ENCODE assay signal across 1 cellular context in genomic region chr10:116737582-116738358, GRCh38.
TF ChIP-seq lines count a peak whose summit lies in the region.

No MANE protein-coding gene starts in this region.

TF ChIP-seq in GM23338, 12 proteins besides CTCF, POLR2A, EP300 and RAD21 (continued from another document):
- TF ChIP-seq, protein P1, sequence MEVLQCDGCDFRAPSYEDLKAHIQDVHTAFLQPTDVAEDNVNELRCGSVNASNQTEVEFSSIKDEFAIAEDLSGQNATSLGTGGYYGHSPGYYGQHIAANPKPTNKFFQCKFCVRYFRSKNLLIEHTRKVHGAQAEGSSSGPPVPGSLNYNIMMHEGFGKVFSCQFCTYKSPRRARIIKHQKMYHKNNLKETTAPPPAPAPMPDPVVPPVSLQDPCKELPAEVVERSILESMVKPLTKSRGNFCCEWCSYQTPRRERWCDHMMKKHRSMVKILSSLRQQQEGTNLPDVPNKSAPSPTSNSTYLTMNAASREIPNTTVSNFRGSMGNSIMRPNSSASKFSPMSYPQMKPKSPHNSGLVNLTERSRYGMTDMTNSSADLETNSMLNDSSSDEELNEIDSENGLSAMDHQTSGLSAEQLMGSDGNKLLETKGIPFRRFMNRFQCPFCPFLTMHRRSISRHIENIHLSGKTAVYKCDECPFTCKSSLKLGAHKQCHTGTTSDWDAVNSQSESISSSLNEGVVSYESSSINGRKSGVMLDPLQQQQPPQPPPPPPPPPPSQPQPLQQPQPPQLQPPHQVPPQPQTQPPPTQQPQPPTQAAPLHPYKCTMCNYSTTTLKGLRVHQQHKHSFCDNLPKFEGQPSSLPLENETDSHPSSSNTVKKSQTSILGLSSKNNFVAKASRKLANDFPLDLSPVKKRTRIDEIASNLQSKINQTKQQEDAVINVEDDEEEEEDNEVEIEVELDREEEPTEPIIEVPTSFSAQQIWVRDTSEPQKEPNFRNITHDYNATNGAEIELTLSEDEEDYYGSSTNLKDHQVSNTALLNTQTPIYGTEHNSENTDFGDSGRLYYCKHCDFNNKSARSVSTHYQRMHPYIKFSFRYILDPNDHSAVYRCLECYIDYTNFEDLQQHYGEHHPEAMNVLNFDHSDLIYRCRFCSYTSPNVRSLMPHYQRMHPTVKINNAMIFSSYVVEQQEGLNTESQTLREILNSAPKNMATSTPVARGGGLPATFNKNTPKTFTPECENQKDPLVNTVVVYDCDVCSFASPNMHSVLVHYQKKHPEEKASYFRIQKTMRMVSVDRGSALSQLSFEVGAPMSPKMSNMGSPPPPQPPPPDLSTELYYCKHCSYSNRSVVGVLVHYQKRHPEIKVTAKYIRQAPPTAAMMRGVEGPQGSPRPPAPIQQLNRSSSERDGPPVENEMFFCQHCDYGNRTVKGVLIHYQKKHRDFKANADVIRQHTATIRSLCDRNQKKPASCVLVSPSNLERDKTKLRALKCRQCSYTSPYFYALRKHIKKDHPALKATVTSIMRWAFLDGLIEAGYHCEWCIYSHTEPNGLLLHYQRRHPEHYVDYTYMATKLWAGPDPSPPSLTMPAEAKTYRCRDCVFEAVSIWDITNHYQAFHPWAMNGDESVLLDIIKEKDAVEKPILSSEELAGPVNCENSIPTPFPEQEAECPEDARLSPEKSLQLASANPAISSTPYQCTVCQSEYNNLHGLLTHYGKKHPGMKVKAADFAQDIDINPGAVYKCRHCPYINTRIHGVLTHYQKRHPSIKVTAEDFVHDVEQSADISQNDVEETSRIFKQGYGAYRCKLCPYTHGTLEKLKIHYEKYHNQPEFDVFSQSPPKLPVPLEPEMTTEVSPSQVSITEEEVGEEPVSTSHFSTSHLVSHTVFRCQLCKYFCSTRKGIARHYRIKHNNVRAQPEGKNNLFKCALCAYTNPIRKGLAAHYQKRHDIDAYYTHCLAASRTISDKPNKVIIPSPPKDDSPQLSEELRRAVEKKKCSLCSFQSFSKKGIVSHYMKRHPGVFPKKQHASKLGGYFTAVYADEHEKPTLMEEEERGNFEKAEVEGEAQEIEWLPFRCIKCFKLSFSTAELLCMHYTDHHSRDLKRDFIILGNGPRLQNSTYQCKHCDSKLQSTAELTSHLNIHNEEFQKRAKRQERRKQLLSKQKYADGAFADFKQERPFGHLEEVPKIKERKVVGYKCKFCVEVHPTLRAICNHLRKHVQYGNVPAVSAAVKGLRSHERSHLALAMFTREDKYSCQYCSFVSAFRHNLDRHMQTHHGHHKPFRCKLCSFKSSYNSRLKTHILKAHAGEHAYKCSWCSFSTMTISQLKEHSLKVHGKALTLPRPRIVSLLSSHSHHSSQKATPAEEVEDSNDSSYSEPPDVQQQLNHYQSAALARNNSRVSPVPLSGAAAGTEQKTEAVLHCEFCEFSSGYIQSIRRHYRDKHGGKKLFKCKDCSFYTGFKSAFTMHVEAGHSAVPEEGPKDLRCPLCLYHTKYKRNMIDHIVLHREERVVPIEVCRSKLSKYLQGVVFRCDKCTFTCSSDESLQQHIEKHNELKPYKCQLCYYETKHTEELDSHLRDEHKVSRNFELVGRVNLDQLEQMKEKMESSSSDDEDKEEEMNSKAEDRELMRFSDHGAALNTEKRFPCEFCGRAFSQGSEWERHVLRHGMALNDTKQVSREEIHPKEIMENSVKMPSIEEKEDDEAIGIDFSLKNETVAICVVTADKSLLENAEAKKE (CRISPR knock-in tag; IDR thresholded peaks at IDR 0.05) = no peak
- TF ChIP-seq, protein P2, sequence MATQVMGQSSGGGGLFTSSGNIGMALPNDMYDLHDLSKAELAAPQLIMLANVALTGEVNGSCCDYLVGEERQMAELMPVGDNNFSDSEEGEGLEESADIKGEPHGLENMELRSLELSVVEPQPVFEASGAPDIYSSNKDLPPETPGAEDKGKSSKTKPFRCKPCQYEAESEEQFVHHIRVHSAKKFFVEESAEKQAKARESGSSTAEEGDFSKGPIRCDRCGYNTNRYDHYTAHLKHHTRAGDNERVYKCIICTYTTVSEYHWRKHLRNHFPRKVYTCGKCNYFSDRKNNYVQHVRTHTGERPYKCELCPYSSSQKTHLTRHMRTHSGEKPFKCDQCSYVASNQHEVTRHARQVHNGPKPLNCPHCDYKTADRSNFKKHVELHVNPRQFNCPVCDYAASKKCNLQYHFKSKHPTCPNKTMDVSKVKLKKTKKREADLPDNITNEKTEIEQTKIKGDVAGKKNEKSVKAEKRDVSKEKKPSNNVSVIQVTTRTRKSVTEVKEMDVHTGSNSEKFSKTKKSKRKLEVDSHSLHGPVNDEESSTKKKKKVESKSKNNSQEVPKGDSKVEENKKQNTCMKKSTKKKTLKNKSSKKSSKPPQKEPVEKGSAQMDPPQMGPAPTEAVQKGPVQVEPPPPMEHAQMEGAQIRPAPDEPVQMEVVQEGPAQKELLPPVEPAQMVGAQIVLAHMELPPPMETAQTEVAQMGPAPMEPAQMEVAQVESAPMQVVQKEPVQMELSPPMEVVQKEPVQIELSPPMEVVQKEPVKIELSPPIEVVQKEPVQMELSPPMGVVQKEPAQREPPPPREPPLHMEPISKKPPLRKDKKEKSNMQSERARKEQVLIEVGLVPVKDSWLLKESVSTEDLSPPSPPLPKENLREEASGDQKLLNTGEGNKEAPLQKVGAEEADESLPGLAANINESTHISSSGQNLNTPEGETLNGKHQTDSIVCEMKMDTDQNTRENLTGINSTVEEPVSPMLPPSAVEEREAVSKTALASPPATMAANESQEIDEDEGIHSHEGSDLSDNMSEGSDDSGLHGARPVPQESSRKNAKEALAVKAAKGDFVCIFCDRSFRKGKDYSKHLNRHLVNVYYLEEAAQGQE (IDR thresholded peaks at IDR 0.05; ENCODE audit: unreplicated experiment) = no peak
- no peak for TF ChIP-seq POLR2AphosphoS5 (IDR thresholded peaks at IDR 0.05; ENCODE audit: low read depth)
- no peak for TF ChIP-seq ETS1 (IDR thresholded peaks at IDR 0.05)
- no peak for TF ChIP-seq EZH2phosphoT487 (IDR thresholded peaks at IDR 0.05; ENCODE audit: unreplicated experiment)
- no peak for TF ChIP-seq CREB1 (CRISPR knock-in tag; IDR thresholded peaks at IDR 0.05; ENCODE audit: low read depth)
- no peak for TF ChIP-seq STAT1 (IDR thresholded peaks at IDR 0.05; ENCODE audit: unreplicated experiment)
- TF ChIP-seq NANOG (IDR thresholded peaks at IDR 0.05; ENCODE audit: borderline replicate concordance) = no peak
- TF ChIP-seq ZNF331 (CRISPR knock-in tag; IDR thresholded peaks at IDR 0.05; ENCODE audit: low read depth) = no peak
